Comparison of ENCODE assay signal across 12 cellular contexts in the genomic region with DNA sequence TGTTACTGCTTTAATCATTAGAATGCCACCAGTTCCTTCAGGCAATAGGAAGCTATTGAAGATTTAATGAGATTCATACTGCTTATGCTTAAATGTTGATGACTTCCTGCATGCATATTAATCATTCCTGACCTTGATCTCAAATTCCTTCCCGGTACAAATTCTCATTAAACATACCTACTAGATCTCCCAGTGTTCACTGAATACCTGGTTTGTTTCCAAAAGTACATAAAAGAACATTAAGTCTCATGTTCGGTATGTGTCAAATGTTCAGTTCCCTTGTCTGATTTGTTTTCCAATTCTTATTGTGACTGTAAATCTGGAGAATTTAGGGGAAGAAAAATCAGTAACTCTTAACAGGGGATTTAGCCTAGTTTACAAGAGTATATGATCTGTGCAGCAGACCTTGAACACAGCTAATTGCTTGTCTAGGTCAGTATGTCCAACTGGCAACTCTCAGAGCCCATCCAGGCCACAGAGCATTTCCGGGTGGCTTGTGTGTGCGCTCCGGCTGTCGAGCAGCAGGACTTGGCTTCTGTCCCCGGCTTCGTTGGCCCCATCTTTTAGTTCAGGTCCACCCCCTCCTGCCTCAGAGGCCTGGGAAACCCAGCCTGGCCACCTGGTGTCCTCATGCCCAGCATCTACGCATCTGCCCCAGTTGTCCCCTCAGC. TPM values are rescaled to one million over a fixed set of nuclear protein-coding genes. Genes with fewer than 3 reads are reported as not detected.
DNase-seq lines count a peak whose midpoint lies in the region; ATAC-seq, FAIRE-seq and TF ChIP-seq lines count a peak whose summit lies in the region.
"Had no signal": no experiment of that assay in that cellular context is flagged by ENCODE, and none has a peak within 500 bp of the region (broad histone marks: within the 10 kb centered on the region; RNA-seq: fewer than 3 reads in every experiment).

No MANE protein-coding gene starts in this region.

- H3K9me3 ChIP-seq in neural progenitor cell (ENCODE audit: low read depth), result no peaks in the 10 kb centered on the region

- H3K4me1 Mint-ChIP-seq in neural progenitor cell, result peaks cover 15% of the 10 kb centered on the region

- no peak for TF ChIP-seq CTCF in neural progenitor cell (IDR thresholded peaks at IDR 0.05)

- no peak overlapping the region for H3K27ac ChIP-seq in neural progenitor cell

- H3K9me3 Mint-ChIP-seq in neural progenitor cell, result no peaks in the 10 kb centered on the region
- H3K9me3 Mint-ChIP-seq: activated T-helper 2 cell treated with anti-CD3 and anti-CD28 coated beads, Interferon-gamma antibody, Interleukin-2, Interleukin-4, amounts not matched to agents 10 μg/mL and 5 μg/mL and 100 μg/mL, durations not matched to agents 14 hours and 24 hours and 36 hours had no signal

- FAIRE-seq in frontal cortex (lab: Jason Lieb, UNC), result no peak

- no peak overlapping the region for H3K4me3 Mint-ChIP-seq in neural progenitor cell

- H3K27me3 Mint-ChIP-seq in neural progenitor cell (ENCODE audit: insufficient read depth, low read depth), result peaks cover 2% of the 10 kb centered on the region

- H3K36me3 Mint-ChIP-seq in neural progenitor cell, result no peaks in the 10 kb centered on the region

- no peaks in the 10 kb centered on the region for H4K20me1 ChIP-seq in neural progenitor cell (ENCODE audit: low read depth)

- H3K27ac Mint-ChIP-seq in neural progenitor cell, result no peak overlapping the region
- H3K27ac Mint-ChIP-seq: activated T-helper 2 cell treated with anti-CD3 and anti-CD28 coated beads, Interferon-gamma antibody, Interleukin-2, Interleukin-4, amounts not matched to agents 10 μg/mL and 5 μg/mL and 100 μg/mL, durations not matched to agents 14 hours and 24 hours and 36 hours had no signal

- no peaks in the 10 kb centered on the region for H3K4me1 ChIP-seq in neural progenitor cell

- H2AFZ ChIP-seq in neural progenitor cell (replicated peaks), result no peak overlapping the region

- H3K36me3 ChIP-seq in neural progenitor cell, result no peaks in the 10 kb centered on the region

- no peak overlapping the region for H3K9ac ChIP-seq in neural progenitor cell

- H3K27me3 ChIP-seq in neural progenitor cell, result no peaks in the 10 kb centered on the region

- H3K79me2 ChIP-seq in neural progenitor cell (ENCODE audit: low read depth), result no peaks in the 10 kb centered on the region

- H3K4me2 ChIP-seq in neural progenitor cell, result no peak overlapping the region

- DNase-seq in ELF-1 (ENCODE audit: low read depth, low spot score) (peak; percentile 31), MV-4-11 (lab: John Stamatoyannopoulos, UW) (peak; percentile 49), astrocyte of the hippocampus (ENCODE audit: low read depth, low spot score) (peak; percentile 57), neural progenitor cell (ENCODE audit: low spot score) (peak; percentile 18), frontal cortex (ENCODE audit: low spot score in 2 of 2) (no peak), NCI-H187 treated with DMSO at 0.1 percent for 48 hours (lab: John Stamatoyannopoulos, UW) (no peak), midbrain (lab: John Stamatoyannopoulos, UW) (no peak)
- DNase-seq: activated CD4-positive, alpha-beta T cell treated with anti-CD3 and anti-CD28 coated beads for 4 hours; hippocampal formation; NCI-H1048 had no signal

- H3F3A ChIP-seq in neural progenitor cell (ENCODE audit: low read depth), result no peaks in the 10 kb centered on the region

- no peak for ATAC-seq in HG02642 (IDR thresholded peaks at IDR 0.05; ENCODE audit: poor library complexity, unreplicated experiment)

- H3K4me3 ChIP-seq in neural progenitor cell, result no peak overlapping the region

RNA-seq across cellular contexts. Expression of a gene that starts 13.1 kb away (rescaled TPM):
- total RNA-seq in neural progenitor cell (ENCODE audit: low replicate concordance) (8.2 and 9.8 TPM in 2 replicates), frontal cortex (6.1 TPM)

Comparison
In these comparisons a context has a peak if more than half of its experiments do, and no peak if none do; other contexts are left out.
1. DNase-seq: peak in ELF-1 (single experiment), MV-4-11 (single experiment), astrocyte of the hippocampus (single experiment) and neural progenitor cell (single experiment); none in frontal cortex (0 of 2), NCI-H187 treated with DMSO at 0.1 percent for 48 hours (single experiment) and midbrain (single experiment).